ENCODE assay signal across 16 cellular contexts in genomic region chr1:34930702-34931071, GRCh38. TPM values are rescaled to one million over a fixed set of nuclear protein-coding genes. Genes with fewer than 3 reads are reported as not detected.
A peak's percentile ranks its signal among the peaks of the same experiment; 100 is the strongest.
DNase-seq lines count a peak whose midpoint lies in the region; ATAC-seq and TF ChIP-seq lines count a peak whose summit lies in the region.
"Had no signal": no experiment of that assay in that cellular context is flagged by ENCODE, and none has a peak within 500 bp of the region (broad histone marks: within the 10 kb centered on the region; RNA-seq: fewer than 3 reads in every experiment).

No MANE protein-coding gene starts in this region.

- intact Hi-C loops in CD4-positive, alpha-beta T cell (cut with DNase I, micrococcal nuclease), result no loop called here
- intact Hi-C loops in right lobe of liver (cut with DNase I), result no loop called here

- CTCF ChIA-PET in CD4-positive, alpha-beta T cell (lab: Charles Lee), result no interaction called here

- DNase-seq in CD4-positive, alpha-beta T cell, result no peak
- DNase-seq in effector memory CD8-positive, alpha-beta T cell, result no peak
- DNase-seq in naive thymus-derived CD8-positive, alpha-beta T cell, result no peak
- DNase-seq in right lobe of liver (no peak), GM23248 (no peak)
- DNase-seq: activated gamma-delta T cell treated with Interleukin-2 at 50 U/mL for 16 hours; esophagus squamous epithelium; kidney; MG63; NCI-H446 treated with DMSO at 0.1 percent for 48 hours; stimulated activated CD4-positive, alpha-beta T cell treated with anti-CD3 and anti-CD28 coated beads, Interleukin-4, amount 100 ng/mL, for 1 hour had no signal

- peaks cover 47% of the 10 kb centered on the region for H3K27me3 ChIP-seq in CD4-positive, alpha-beta T cell (ENCODE audit: control insufficient read depth, insufficient read depth, low read length)
- H3K27me3 ChIP-seq in HUES48 (ENCODE audit: control insufficient read depth, insufficient read depth, low read length) (peaks cover 45% of the 10 kb centered on the region), right lobe of liver (peaks cover 4% of the 10 kb centered on the region in 2 donors), GM23248 (replicated peaks; ENCODE audit: insufficient read depth) (peaks cover 42% of the 10 kb centered on the region)

- no peaks in the 10 kb centered on the region for H3K36me3 ChIP-seq in HUES48 (ENCODE audit: control insufficient read depth, insufficient read depth, low read length)
- no peaks in the 10 kb centered on the region for H3K36me3 ChIP-seq in right lobe of liver
- H3K36me3 ChIP-seq in GM23248 (ENCODE audit: low read depth), result no peaks in the 10 kb centered on the region
- H3K36me3 ChIP-seq: esophagus squamous epithelium, MG63, pancreas had no signal

- peaks cover 11% of the 10 kb centered on the region for H3K4me1 Mint-ChIP-seq in CD4-positive, alpha-beta T cell (ENCODE audit: low read depth)
- H3K4me1 Mint-ChIP-seq in effector memory CD8-positive, alpha-beta T cell (ENCODE audit: low read depth in 2 of 2), result peaks cover 6 to 7% of the 10 kb centered on the region in 2 donors
- peaks cover 6 to 10% (median 8%) of the 10 kb centered on the region in 4 donors for H3K4me1 Mint-ChIP-seq in naive thymus-derived CD8-positive, alpha-beta T cell

- in situ Hi-C loops in GM23248 (cut with MboI), result no loop called here

- POLR2A ChIA-PET in CD4-positive, alpha-beta T cell (lab: Charles Lee), result no interaction called here
- POLR2A ChIA-PET in naive thymus-derived CD8-positive, alpha-beta T cell (lab: Charles Lee), result no interaction called here

- TF ChIP-seq CTCF in CD4-positive, alpha-beta T cell (IDR thresholded peaks at IDR 0.05), result no peak
- TF ChIP-seq CTCF in right lobe of liver (IDR thresholded peaks at IDR 0.05), result no peak

- H3K27ac ChIP-seq in CD4-positive, alpha-beta T cell (ENCODE audit: low read depth, low read length), result no peak overlapping the region
- no peak overlapping the region for H3K27ac ChIP-seq in HUES48 (ENCODE audit: low read depth, low read length)
- no peak overlapping the region for H3K27ac ChIP-seq in right lobe of liver
- H3K27ac ChIP-seq in GM23248, result no peak overlapping the region
- H3K27ac ChIP-seq: esophagus squamous epithelium, pancreas had no signal

- H3K9ac ChIP-seq in HUES48 (ENCODE audit: low read depth, low read length) (no peak overlapping the region), GM23248 (no peak overlapping the region)

- no peaks in the 10 kb centered on the region for H3K9me3 ChIP-seq in CD4-positive, alpha-beta T cell (ENCODE audit: control insufficient read depth, low read length)
- no peaks in the 10 kb centered on the region for H3K9me3 ChIP-seq in HUES48 (ENCODE audit: control insufficient read depth, insufficient read depth, low read length)
- no peaks in the 10 kb centered on the region for H3K9me3 ChIP-seq in right lobe of liver
- no peaks in the 10 kb centered on the region for H3K9me3 ChIP-seq in GM23248 (ENCODE audit: low read depth)
- H3K9me3 ChIP-seq: esophagus squamous epithelium, MG63, pancreas had no signal

- no peaks in the 10 kb centered on the region for H3K79me2 ChIP-seq in GM23248 (ENCODE audit: insufficient read depth)

- no peak overlapping the region for H3K27ac Mint-ChIP-seq in CD4-positive, alpha-beta T cell
- no peak overlapping the region for H3K27ac Mint-ChIP-seq in effector memory CD8-positive, alpha-beta T cell
- no peak overlapping the region for H3K27ac Mint-ChIP-seq in naive thymus-derived CD8-positive, alpha-beta T cell

- ATAC-seq in CD4-positive, alpha-beta T cell (ENCODE audit: poor library complexity), result no peak
- ATAC-seq in effector memory CD8-positive, alpha-beta T cell (replicated peaks), result no peak
- no peak for ATAC-seq in naive thymus-derived CD8-positive, alpha-beta T cell
- ATAC-seq in right lobe of liver (no peak), GM19035 (IDR thresholded peaks at IDR 0.05; ENCODE audit: unreplicated experiment) (no peak), GM19023 (IDR thresholded peaks at IDR 0.05; ENCODE audit: unreplicated experiment) (no peak)

- H2AFZ ChIP-seq in GM23248, result no peak overlapping the region

- no peaks in the 10 kb centered on the region for H3K36me3 Mint-ChIP-seq in CD4-positive, alpha-beta T cell (ENCODE audit: low read depth)
- H3K36me3 Mint-ChIP-seq in effector memory CD8-positive, alpha-beta T cell (ENCODE audit: insufficient read depth), result no peaks in the 10 kb centered on the region
- H3K36me3 Mint-ChIP-seq in naive thymus-derived CD8-positive, alpha-beta T cell, result peaks cover 0 to 2% (median 0%) of the 10 kb centered on the region in 3 donors

- no peaks in the 10 kb centered on the region for H4K20me1 ChIP-seq in GM23248 (ENCODE audit: insufficient read depth)

- no peaks in the 10 kb centered on the region for H3K9me2 ChIP-seq in GM23248 (ENCODE audit: insufficient read depth)

- H3K4me1 ChIP-seq in HUES48 (ENCODE audit: control insufficient read depth, insufficient read depth, low read length) (0 out of 2 replicates have a peak, but pooled peaks cover 6% of the 10 kb centered on the region), right lobe of liver (peaks cover 0 to 9% (median 0%) of the 10 kb centered on the region in 4 donors), GM23248 (ENCODE audit: insufficient read depth) (no peaks in the 10 kb centered on the region)

- no peaks in the 10 kb centered on the region for H3F3A ChIP-seq in GM23248 (ENCODE audit: insufficient read depth)

- WGBS in right lobe of liver (ENCODE audit: insufficient coverage, low coverage, low lambda C conversion rate, missing lambda C conversion rate), result 50% methylated on average over 1 of the region's 5 CpGs
- 5 to 31% methylated on average over 3 to 5 of the region's 5 CpGs for WGBS in GM23248 (ENCODE audit: low coverage in 1 of 2, low lambda C conversion rate in 2 of 2, missing lambda C conversion rate in 2 of 2), 2 experiments

- H3K4me2 ChIP-seq in GM23248 (ENCODE audit: unreplicated experiment), result no peak overlapping the region

- no peak for TF ChIP-seq POLR2A in right lobe of liver (IDR thresholded peaks at IDR 0.05)

- H3K27me3 Mint-ChIP-seq in CD4-positive, alpha-beta T cell, result peaks cover 62% of the 10 kb centered on the region
- peaks cover 40 to 45% of the 10 kb centered on the region in 2 donors for H3K27me3 Mint-ChIP-seq in effector memory CD8-positive, alpha-beta T cell
- peaks cover 15 to 52% (median 36%) of the 10 kb centered on the region in 5 donors for H3K27me3 Mint-ChIP-seq in naive thymus-derived CD8-positive, alpha-beta T cell

- H3K9me3 Mint-ChIP-seq in CD4-positive, alpha-beta T cell, result no peaks in the 10 kb centered on the region
- H3K9me3 Mint-ChIP-seq in effector memory CD8-positive, alpha-beta T cell, result no peaks in the 10 kb centered on the region
- H3K9me3 Mint-ChIP-seq in naive thymus-derived CD8-positive, alpha-beta T cell, result peaks cover 0 to 3% (median 0%) of the 10 kb centered on the region in 9 donors

- H3K4me3 Mint-ChIP-seq in CD4-positive, alpha-beta T cell, result peak overlapping the region; percentile 68
- peak overlapping the region; percentile 51 to 57 for H3K4me3 Mint-ChIP-seq in effector memory CD8-positive, alpha-beta T cell
- H3K4me3 Mint-ChIP-seq in naive thymus-derived CD8-positive, alpha-beta T cell, result peak overlapping the region in 9 of 10 donors; percentile 39 to 75 (median 49)

- H3K4me3 ChIP-seq in HUES48 (ENCODE audit: low read depth, low read length) (peak overlapping the region; percentile 71; the same call in 1 of the 2 replicates), right lobe of liver (no peak overlapping the region), GM23248 (no peak overlapping the region)

RNA-seq across cellular contexts. Expression of gene DLGAP3, which starts 1.2 kb away (rescaled TPM):
- total RNA-seq in CD4-positive, alpha-beta T cell, result under 1 TPM; 0.34 to 0.44 TPM
- under 1 TPM; 0.77 to 0.81 TPM for total RNA-seq in naive thymus-derived CD8-positive, alpha-beta T cell
- polyA plus RNA-seq in naive thymus-derived CD8-positive, alpha-beta T cell, result under 1 TPM; 0.06 to 0.27 (median 0.16) TPM
- total RNA-seq in right lobe of liver, result under 1 TPM in 2 of 6 experiments, not detected in 4; 0.07 to 0.13 TPM
- 0.11 TPM in 1 of 2 replicates, not detected in the other for total RNA-seq in GM23248 (2014; rRNA removed; shearing (Covaris generic))
- polyA plus RNA-seq in GM23248 (2016; fragmentation: Nextera tagmentation; extraction: Ambion mirVana), result not detected in 2 replicates
- total RNA-seq: bronchial epithelial cell had no signal

RNA-seq across cellular contexts. Expression of gene TMEM35B, which starts 54.5 kb away (rescaled TPM):
- 1 to 10 TPM in 1 of 2 experiments, under 1 TPM in 1; 0.85 to 2.3 TPM for total RNA-seq in CD4-positive, alpha-beta T cell
- 10 to 100 TPM; 34.3 to 36.4 TPM for total RNA-seq in naive thymus-derived CD8-positive, alpha-beta T cell
- polyA plus RNA-seq in naive thymus-derived CD8-positive, alpha-beta T cell, result 100 to 1,000 TPM; 145 to 154 (median 146) TPM
- total RNA-seq in right lobe of liver, result 10 to 100 TPM; 12.6 to 22.1 (median 16.2) TPM
- total RNA-seq in GM23248 (2014; rRNA removed; shearing (Covaris generic)), result 49.9 and 61.3 TPM in 2 replicates
- 104 and 114 TPM in 2 replicates for polyA plus RNA-seq in GM23248 (2016; fragmentation: Nextera tagmentation; extraction: Ambion mirVana)

Comparison
In these comparisons a context has a peak if more than half of its experiments do, and no peak if none do; other contexts are left out.
1. RNA of gene TMEM35B, which starts 54.5 kb away (total RNA-seq): 49.9 to 61.3 TPM in GM23248, 34.3 to 36.4 TPM in naive thymus-derived CD8-positive, alpha-beta T cell and 12.6 to 22.1 TPM in right lobe of liver; 0.85 to 2.3 TPM in CD4-positive, alpha-beta T cell; every median in the first group is over 4 times any median in the second.
2. Peak in every context shown above with its lines, with median percentiles within 50 percentile points of each other: H3K4me3 Mint-ChIP-seq.